13 cellular contexts compared by ENCODE assay signal in genomic region chr19:4449022-4449825, GRCh38. TPM values are rescaled to one million over a fixed set of nuclear protein-coding genes. Genes with fewer than 3 reads are reported as not detected.
DNase-seq lines count a peak whose midpoint lies in the region; ATAC-seq and TF ChIP-seq lines count a peak whose summit lies in the region.
"Had no signal": no experiment of that assay in that cellular context is flagged by ENCODE, and none has a peak within 500 bp of the region (broad histone marks: within the 10 kb centered on the region; RNA-seq: fewer than 3 reads in every experiment).

No MANE protein-coding gene starts in this region.

- H3K27me3 ChIP-seq in IMR-90 (ENCODE audit: control insufficient read depth, insufficient read depth, low read length) (no peaks in the 10 kb centered on the region), skeletal muscle tissue (ENCODE audit: control insufficient read depth in 3 of 3, insufficient read depth in 3 of 3, low read length in 3 of 3) (no peaks in the 10 kb centered on the region)

- H3K9ac ChIP-seq in IMR-90 (ENCODE audit: low read depth, low read length) = no peak overlapping the region
- peak overlapping the region in 2 of 3 donors; percentile 33 to 66 for H3K9ac ChIP-seq in skeletal muscle tissue (ENCODE audit: low read depth in 1 of 3, low read length in 3 of 3)

- H3K9me3 ChIP-seq in IMR-90 (ENCODE audit: control insufficient read depth, insufficient read depth, low read length) (no peaks in the 10 kb centered on the region), skeletal muscle tissue (ENCODE audit: control insufficient read depth in 3 of 3, low read length in 3 of 3) (no peaks in the 10 kb centered on the region)

- H2AK5ac ChIP-seq in IMR-90 (ENCODE audit: low read depth, low read length) = no peak overlapping the region

- no peak overlapping the region for H3K18ac ChIP-seq in IMR-90 (ENCODE audit: low read depth, low read length)

- peaks cover 14% of the 10 kb centered on the region for H4K20me1 ChIP-seq in IMR-90 (ENCODE audit: insufficient read depth, low read length)

- TF ChIP-seq RAD21 in IMR-90 (IDR thresholded peaks at IDR 0.05; ENCODE audit: low read length) = no peak

- no peak overlapping the region for H3K14ac ChIP-seq in IMR-90 (replicated peaks; ENCODE audit: low read depth, low read length)

- H2BK5ac ChIP-seq in IMR-90 (ENCODE audit: low read depth, low read length, poor library complexity, severe bottlenecking) = no peak overlapping the region

- WGBS in IMR-90 (ENCODE audit: extremely low coverage in 2 of 2, insufficient read length in 1 of 2), 2 experiments = 36% methylated on average over 7 of the region's 27 CpGs; no CpG with 5 or more reads in 1 of the 2 experiments

- H2BK120ac ChIP-seq in IMR-90 (ENCODE audit: low read depth, low read length) = no peak overlapping the region

- peaks cover 80% of the 10 kb centered on the region for H3K36me3 ChIP-seq in IMR-90 (ENCODE audit: control insufficient read depth, insufficient read depth, low read length)
- peaks cover 71 to 73% (median 72%) of the 10 kb centered on the region in 3 donors for H3K36me3 ChIP-seq in skeletal muscle tissue (ENCODE audit: control insufficient read depth in 3 of 3, insufficient read depth in 3 of 3, low read length in 3 of 3)

- intact Hi-C loops in IMR-90 (cut with micrococcal nuclease) = no loop called here

- H4K91ac ChIP-seq in IMR-90 (ENCODE audit: insufficient read depth, low read depth, low read length) = no peak overlapping the region

- no peak overlapping the region for H2BK20ac ChIP-seq in IMR-90 (ENCODE audit: low read depth, low read length)

- H3K4me3 ChIP-seq in IMR-90 (ENCODE audit: insufficient read depth, low read depth, low read length) = no peak overlapping the region
- H3K4me3 ChIP-seq in skeletal muscle tissue (ENCODE audit: low read length in 3 of 3) = peak overlapping the region in 1 of 3 donors; percentile 22

- no peak overlapping the region for H2AK9ac ChIP-seq in IMR-90 (replicated peaks; ENCODE audit: low read depth, low read length, poor library complexity)

- H3K23ac ChIP-seq in IMR-90 (ENCODE audit: low read depth, low read length) = no peak overlapping the region

- dilution Hi-C loops in IMR-90 (cut with HindIII; ENCODE audit: low sequenced_read_pairs, unreplicated experiment) = no loop called here

- in situ Hi-C loops in IMR-90 (cut with MboI; ENCODE audit: low sequenced_read_pairs) = no loop called here

- no peak overlapping the region for H3K4ac ChIP-seq in IMR-90 (ENCODE audit: low read depth, low read length)

- no peak for TF ChIP-seq CTCF in IMR-90 (conservative IDR thresholded peaks at IDR 0.05; ENCODE audit: low read depth, low read length)

- no peak for TF ChIP-seq POLR2A in IMR-90 (IDR thresholded peaks at IDR 0.05; ENCODE audit: low read depth, low read length)

- no peak overlapping the region for H3K56ac ChIP-seq in IMR-90 (ENCODE audit: extremely low read depth, insufficient read depth, low read length)

- H3K27ac ChIP-seq in IMR-90 (ENCODE audit: insufficient read depth, low read length) (no peak overlapping the region), skeletal muscle tissue (ENCODE audit: low read depth, low read length) (peak overlapping the region; percentile 75)

- H3K79me1 ChIP-seq in IMR-90 (ENCODE audit: low read depth in 1 of 2, low read length in 2 of 2) = peaks cover 3 to 50% of the 10 kb centered on the region in 2 experiments

- no TSS peak for BruUV-seq in IMR-90 (replicated peaks; lab: Mats Ljungman, UMichigan)

- DNase-seq in IMR-90 = no peak
- peak; percentile 58 to 77 for DNase-seq in cerebellar nuclear complex (lab: John Stamatoyannopoulos, UW)
- peak in 46 of 51 donors; percentile 6 to 85 (median 63) for DNase-seq in hypothalamus (lab: John Stamatoyannopoulos, UW)
- no peak for DNase-seq in kidney tubule cell (ENCODE audit: low spot score)
- DNase-seq in AG08396 (ENCODE audit: low spot score) = no peak
- DNase-seq: activated gamma-delta T cell treated with Interleukin-2 at 50 U/mL for 16 hours; CD4-positive, alpha-beta memory T cell; effector memory CD8-positive, alpha-beta T cell; kidney; SIG-M5 had no signal

- no peak overlapping the region for H2AFZ ChIP-seq in IMR-90 (replicated peaks; ENCODE audit: low read length, poor library complexity)

- no peak overlapping the region for H4K5ac ChIP-seq in IMR-90 (ENCODE audit: low read depth, low read length)

- CTCF ChIA-PET in IMR-90 (lab: Yijun Ruan, JAX) = no interaction called here

- no peaks in the 10 kb centered on the region; the same call in 1 of the 2 replicates for H3K4me1 ChIP-seq in IMR-90 (ENCODE audit: control insufficient read depth, insufficient read depth, low read length)
- H3K4me1 ChIP-seq in skeletal muscle tissue (ENCODE audit: control insufficient read depth in 3 of 3, insufficient read depth in 3 of 3, low read length in 3 of 3) = peaks cover 14 to 23% (median 17%) of the 10 kb centered on the region in 3 donors

- POLR2A ChIA-PET in IMR-90 (lab: Charles Lee; ENCODE audit: unreplicated experiment) = no interaction called here

- ATAC-seq in IMR-90 (ENCODE audit: low read depth) = 0 out of 2 replicates have a peak, but pooled peaks have one; percentile 7
- no peak for ATAC-seq in HG03432 (IDR thresholded peaks at IDR 0.05; ENCODE audit: unreplicated experiment)
- no peak for ATAC-seq in HG02571 (IDR thresholded peaks at IDR 0.05; ENCODE audit: unreplicated experiment)
- ATAC-seq: effector memory CD8-positive, alpha-beta T cell had no signal

- H3K9me1 ChIP-seq in IMR-90 (ENCODE audit: insufficient read depth, low read length) = peaks cover 2% of the 10 kb centered on the region; the same call in 1 of the 2 replicates

- H3K4me2 ChIP-seq in IMR-90 (ENCODE audit: low read depth, low read length) = no peak overlapping the region

- H2BK15ac ChIP-seq in IMR-90 (ENCODE audit: low read depth, low read length) = no peak overlapping the region

- no peak overlapping the region for H4K8ac ChIP-seq in IMR-90 (ENCODE audit: low read depth in 2 of 2, low read length in 2 of 2)

TF ChIP-seq in IMR-90, 13 proteins besides CTCF, POLR2A, EP300 and RAD21:
- TF ChIP-seq MAZ (IDR thresholded peaks at IDR 0.05; ENCODE audit: borderline replicate concordance, low read depth, low read length) = no peak
- TF ChIP-seq RCOR1 (IDR thresholded peaks at IDR 0.05; ENCODE audit: insufficient replicate concordance, low read length) = no peak
- TF ChIP-seq USF2 (IDR thresholded peaks at IDR 0.05; ENCODE audit: low read depth, low read length) = no peak
- no peak for TF ChIP-seq CHD1 (IDR thresholded peaks at IDR 0.05; ENCODE audit: low read depth, low read length)

RNA-seq across cellular contexts. Expression of gene UBXN6, which starts 8.4 kb away (rescaled TPM):
- total RNA-seq in IMR-90 (2012; rRNA removed) (74.2 and 84.2 TPM in 2 replicates), skeletal muscle tissue (89.8 TPM)
- 86.5 and 98.3 TPM in 2 replicates for polyA plus RNA-seq in IMR-90 (2012; rRNA removed)
- polyA plus RNA-seq in IMR-90 (2012; cell fraction: cytosol; rRNA removed) = 112 and 127 TPM in 2 replicates
- 144 and 228 TPM in 2 replicates for polyA plus RNA-seq in IMR-90 (2012; cell fraction: nucleus; rRNA removed; ENCODE audit: low replicate concordance)

RNA-seq across cellular contexts. Expression of gene HDGFL2, which starts 22.9 kb away (rescaled TPM):
- 35.8 and 45.5 TPM in 2 replicates for total RNA-seq in IMR-90 (2012; rRNA removed)
- polyA plus RNA-seq in IMR-90 (2012; rRNA removed) = 48.5 and 53.0 TPM in 2 replicates
- polyA plus RNA-seq in IMR-90 (2012; cell fraction: cytosol; rRNA removed) = 52.7 and 54.3 TPM in 2 replicates
- 90.4 and 123 TPM in 2 replicates for polyA plus RNA-seq in IMR-90 (2012; cell fraction: nucleus; rRNA removed; ENCODE audit: low replicate concordance)
- 33.9 TPM for total RNA-seq in skeletal muscle tissue

RNA-seq across cellular contexts. Expression of gene CHAF1A, which starts 46.8 kb away (rescaled TPM):
- total RNA-seq in IMR-90 (2012; rRNA removed) (11.4 and 12.4 TPM in 2 replicates), skeletal muscle tissue (6.3 TPM)
- 22.9 and 26.7 TPM in 2 replicates for polyA plus RNA-seq in IMR-90 (2012; rRNA removed)
- 16.1 and 20.9 TPM in 2 replicates for polyA plus RNA-seq in IMR-90 (2012; cell fraction: cytosol; rRNA removed)
- 18.2 and 45.9 TPM in 2 replicates for polyA plus RNA-seq in IMR-90 (2012; cell fraction: nucleus; rRNA removed; ENCODE audit: low replicate concordance)

RNA-seq across cellular contexts. Expression of gene SH3GL1, which starts 48.9 kb away (rescaled TPM):
- total RNA-seq in IMR-90 (2012; rRNA removed) (28.1 and 32.2 TPM in 2 replicates), skeletal muscle tissue (16.2 TPM)
- polyA plus RNA-seq in IMR-90 (2012; rRNA removed) = 138 and 161 TPM in 2 replicates
- polyA plus RNA-seq in IMR-90 (2012; cell fraction: cytosol; rRNA removed) = 103 and 170 TPM in 2 replicates
- 93.0 and 160 TPM in 2 replicates for polyA plus RNA-seq in IMR-90 (2012; cell fraction: nucleus; rRNA removed; ENCODE audit: low replicate concordance)

Comparison
In these comparisons a context has a peak if more than half of its experiments do, and no peak if none do; other contexts are left out.
1. DNase-seq: peak in cerebellar nuclear complex (2 of 2) and hypothalamus (46 of 51); none in IMR-90 (single experiment), kidney tubule cell (single experiment) and AG08396 (single experiment).